Comparison of ENCODE assay signal across 33 cellular contexts in the genomic region with DNA sequence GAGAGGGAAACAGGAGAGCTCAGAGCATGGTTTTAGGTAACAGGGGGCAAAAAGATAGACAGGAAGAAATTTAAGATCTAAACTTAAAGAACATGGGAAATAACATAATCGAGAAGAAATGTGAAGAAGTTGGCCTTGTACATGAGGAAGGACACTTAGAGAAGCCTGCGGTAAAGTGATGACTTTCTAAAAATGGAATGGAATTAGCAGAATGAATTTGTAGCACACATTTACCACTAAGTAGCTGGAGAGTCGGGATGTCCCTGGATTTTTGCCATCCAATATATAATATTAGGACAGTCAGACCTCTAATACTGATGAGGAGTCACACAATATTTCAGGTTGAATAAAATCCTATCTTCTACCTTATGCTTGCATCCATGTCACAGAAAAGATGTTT.
"Had no signal": no experiment of that assay in that cellular context is flagged by ENCODE, and none has a peak within 500 bp of the region (broad histone marks: within the 10 kb centered on the region; RNA-seq: fewer than 3 reads in every experiment).

No MANE protein-coding gene starts in this region.

- H3K36me3 Mint-ChIP-seq: naive thymus-derived CD8-positive, alpha-beta T cell; natural killer cell treated with Interleukin-12 subunit alpha and Interleukin-12 subunit beta and Interleukin-15 and Interleukin-18, amount 100 ng/mL, for 72 hours; stimulated activated memory B cell treated with anti-CD40 and anti-IgM and Interleukin-4, amounts not matched to agents 10 μg/mL and 1 μg/mL and 100 μg/mL, for 72 hours; type B pancreatic cell had no signal

- H3K27me3 Mint-ChIP-seq: stimulated activated memory B cell treated with anti-CD40 and anti-IgM and Interleukin-4, amounts not matched to agents 10 μg/mL and 1 μg/mL and 100 μg/mL, for 72 hours; stimulated activated naive CD8-positive, alpha-beta T cell treated with anti-CD3 and anti-CD28 coated beads, Interleukin-15, amount 100 ng/mL, for 72 hours had no signal

- H3K27me3 ChIP-seq: neutrophil, ovary, right lobe of liver, sigmoid colon, spleen, suprapubic skin, testis, tibial artery, transverse colon, upper lobe of right lung, uterus had no signal

- ATAC-seq: naive thymus-derived CD8-positive, alpha-beta T cell; natural killer cell treated with Interleukin-12 subunit alpha and Interleukin-12 subunit beta and Interleukin-15 and Interleukin-18, amount 100 ng/mL, for 72 hours; psoas muscle; right cardiac atrium; right lobe of liver; stimulated activated memory B cell treated with anti-CD40 and anti-IgM and Interleukin-4, amounts not matched to agents 10 μg/mL and 1 μg/mL and 100 μg/mL, for 72 hours; stimulated activated naive CD8-positive, alpha-beta T cell treated with anti-CD3 and anti-CD28 coated beads, Interleukin-15, amount 100 ng/mL, for 72 hours; stimulated activated naive CD8-positive, alpha-beta T cell treated with anti-CD3 and anti-CD28 coated beads, Interleukin-15, Interleukin-2, amounts not matched to agents 100 U/mL and 50 U/mL, for 24 hours; upper lobe of right lung had no signal

- H3K79me2 ChIP-seq: parathyroid adenoma had no signal

- H3K4me1 ChIP-seq: parathyroid adenoma, right lobe of liver, sigmoid colon, testis, upper lobe of right lung, uterus had no signal

- H3K4me2 ChIP-seq: smooth muscle cell had no signal

- DNase-seq: naive thymus-derived CD8-positive, alpha-beta T cell; nephron progenitor cell; nucleus accumbens; ovary; psoas muscle; right lobe of liver; sigmoid colon; spleen; stimulated activated CD4-positive, alpha-beta T cell treated with anti-CD3 and anti-CD28 coated beads, Interleukin-12 subunit alpha, Interleukin-12 subunit beta, amount 100 ng/mL, for 4 hours; stimulated activated CD4-positive, alpha-beta T cell treated with anti-CD3 and anti-CD28 coated beads, Interleukin-1b, Interleukin-23, amount 100 ng/mL, for 48 hours; stimulated activated CD4-positive, alpha-beta T cell treated with anti-CD3 and anti-CD28 coated beads, Interleukin-4, amount 100 ng/mL, for 1 hour; stimulated activated CD4-positive, alpha-beta T cell treated with anti-CD3 and anti-CD28 coated beads, Interleukin-4, amount 100 ng/mL, for 4 hours; stimulated activated CD8-positive, alpha-beta memory T cell treated with anti-CD3 and anti-CD28 coated beads, Interleukin-4, amount 100 ng/mL, for 48 hours; stimulated activated naive CD4-positive, alpha-beta T cell; stimulated activated naive CD8-positive, alpha-beta T cell treated with anti-CD3 and anti-CD28 coated beads, Interleukin-15, amount 100 ng/mL, for 72 hours; stimulated activated naive CD8-positive, alpha-beta T cell treated with anti-CD3 and anti-CD28 coated beads, Interleukin-15, Interleukin-2, amounts not matched to agents 100 U/mL and 50 U/mL, for 24 hours; substantia nigra; testis; tibial artery; transverse colon; upper lobe of right lung; uterus had no signal

- H3K4me1 Mint-ChIP-seq: naive thymus-derived CD8-positive, alpha-beta T cell; neural crest cell; stimulated activated memory B cell treated with anti-CD40 and anti-IgM and Interleukin-4, amounts not matched to agents 10 μg/mL and 1 μg/mL and 100 μg/mL, for 72 hours; stimulated activated naive CD8-positive, alpha-beta T cell treated with anti-CD3 and anti-CD28 coated beads, Interleukin-15, amount 100 ng/mL, for 72 hours had no signal

- H3K4me3 ChIP-seq: ovary, psoas muscle, right lobe of liver, sigmoid colon, skin epidermis, smooth muscle cell, spleen, suprapubic skin, testis, tibial artery, transverse colon, upper lobe of right lung, uterus had no signal

- H3K9me3 ChIP-seq: neutrophil, ovary, psoas muscle, right lobe of liver, sigmoid colon, spleen, suprapubic skin, testis, tibial artery, transverse colon, upper lobe of right lung, uterus had no signal

- H3K4me3 Mint-ChIP-seq: naive thymus-derived CD8-positive, alpha-beta T cell; natural killer cell treated with Interleukin-12 subunit alpha and Interleukin-12 subunit beta and Interleukin-15 and Interleukin-18, amount 100 ng/mL, for 72 hours; nephron progenitor cell; neural crest cell; stimulated activated memory B cell treated with anti-CD40 and anti-IgM and Interleukin-4, amounts not matched to agents 10 μg/mL and 1 μg/mL and 100 μg/mL, for 72 hours; stimulated activated naive CD8-positive, alpha-beta T cell treated with anti-CD3 and anti-CD28 coated beads, Interleukin-15, amount 100 ng/mL, for 72 hours; type B pancreatic cell had no signal

- H3K9me3 Mint-ChIP-seq: naive thymus-derived CD8-positive, alpha-beta T cell; natural killer cell treated with Interleukin-12 subunit alpha and Interleukin-12 subunit beta and Interleukin-15 and Interleukin-18, amount 100 ng/mL, for 72 hours; nephron progenitor cell; neural crest cell; stimulated activated naive CD8-positive, alpha-beta T cell treated with anti-CD3 and anti-CD28 coated beads, Interleukin-15, amount 100 ng/mL, for 72 hours; type B pancreatic cell had no signal

- H3K27ac ChIP-seq: neutrophil, ovary, parathyroid adenoma, psoas muscle, right lobe of liver, sigmoid colon, skin epidermis, suprapubic skin, testis, tibial artery, transverse colon, upper lobe of right lung, uterus had no signal

- H3K36me3 ChIP-seq: neutrophil, ovary, right lobe of liver, sigmoid colon, spleen, suprapubic skin, tibial artery, transverse colon, upper lobe of right lung, uterus had no signal

- H3K27ac Mint-ChIP-seq: naive thymus-derived CD8-positive, alpha-beta T cell; natural killer cell treated with Interleukin-12 subunit alpha and Interleukin-12 subunit beta and Interleukin-15 and Interleukin-18, amount 100 ng/mL, for 72 hours; nephron progenitor cell; progenitor cell of endocrine pancreas; stimulated activated memory B cell treated with anti-CD40 and anti-IgM and Interleukin-4, amounts not matched to agents 10 μg/mL and 1 μg/mL and 100 μg/mL, for 72 hours; stimulated activated naive CD8-positive, alpha-beta T cell treated with anti-CD3 and anti-CD28 coated beads, Interleukin-15, amount 100 ng/mL, for 72 hours; type B pancreatic cell had no signal

- H2AFZ ChIP-seq: parathyroid adenoma had no signal
